ENCODE assay signal across 35 cellular contexts in genomic region chr3:105152987-105153386, GRCh38.
"Had no signal": no experiment of that assay in that cellular context is flagged by ENCODE, and none has a peak within 500 bp of the region (broad histone marks: within the 10 kb centered on the region; RNA-seq: fewer than 3 reads in every experiment).

No MANE protein-coding gene starts in this region.

- H3K36me3 ChIP-seq: adrenal gland, ascending aorta, cardiac muscle cell, WERI-Rb-1 had no signal

- H3K4me1 ChIP-seq: adrenal gland had no signal

- FAIRE-seq: TTC549 had no signal

- H3K27me3 ChIP-seq: adrenal gland, ascending aorta, cardiac muscle cell had no signal

- ATAC-seq: activated CD4-positive, alpha-beta T cell treated with anti-CD3 and anti-CD28 coated beads for 36 hours; activated CD4-positive, CD25-positive, alpha-beta regulatory T cell treated with anti-CD3 and anti-CD28 coated beads, Interleukin-2, amount 50 U/mL, for 24 hours; activated CD8-positive, alpha-beta memory T cell treated with anti-CD3 and anti-CD28 coated beads, Interleukin-2, amount 10 ng/mL, durations not matched to agents 7 days and 5 days; activated CD8-positive, alpha-beta T cell treated with anti-CD3 and anti-CD28 coated beads, Interleukin-2, amount 10 ng/mL, durations not matched to agents 7 days and 5 days; activated naive CD4-positive, alpha-beta T cell treated with anti-CD3 and anti-CD28 coated beads, Interleukin-2, amount 50 U/mL, for 72 hours; activated T-cell treated with anti-CD3 and anti-CD28 coated beads, Interleukin-2, amount 50 U/mL, for 72 hours; activated T-helper 17 cell treated with anti-CD3 and anti-CD28 coated beads, Interleukin-2, amount 50 U/mL, for 72 hours; WTC11 had no signal

- H3K4me3 ChIP-seq: adrenal gland, ascending aorta, cardiac muscle cell had no signal

- H3K9me3 ChIP-seq: adrenal gland, ascending aorta had no signal

- H3K27ac ChIP-seq: adrenal gland, ascending aorta, cardiac muscle cell, WERI-Rb-1 had no signal

- DNase-seq: activated CD4-positive, alpha-beta memory T cell treated with anti-CD3 and anti-CD28 coated beads, Interleukin-2, amount 10 ng/mL, durations not matched to agents 7 days and 5 days; activated CD4-positive, alpha-beta T cell treated with anti-CD3 and anti-CD28 coated beads for 1 hour; activated CD4-positive, alpha-beta T cell treated with anti-CD3 and anti-CD28 coated beads for 36 hours; activated CD4-positive, alpha-beta T cell treated with anti-CD3 and anti-CD28 coated beads for 48 hours; activated CD4-positive, alpha-beta T cell treated with anti-CD3 and anti-CD28 coated beads, Interleukin-2, amount 10 ng/mL, durations not matched to agents 7 days and 5 days; activated CD4-positive, alpha-beta T cell treated with anti-CD3 and anti-CD28 coated beads, Interleukin-2, amount 50 U/mL, for 48 hours; activated CD4-positive, CD25-positive, alpha-beta regulatory T cell; activated CD8-positive, alpha-beta memory T cell treated with anti-CD3 and anti-CD28 coated beads for 24 hours; activated CD8-positive, alpha-beta memory T cell treated with anti-CD3 and anti-CD28 coated beads, Interleukin-2, amount 10 ng/mL, durations not matched to agents 7 days and 5 days; activated CD8-positive, alpha-beta memory T cell treated with anti-CD3 and anti-CD28 coated beads, Interleukin-2, amount 50 U/mL, for 48 hours; activated CD8-positive, alpha-beta T cell treated with anti-CD3 and anti-CD28 coated beads, Interleukin-2, amount 10 ng/mL, durations not matched to agents 7 days and 5 days; activated effector memory CD4-positive, alpha-beta T cell treated with anti-CD3 and anti-CD28 coated beads, Interleukin-2, amount 50 U/mL, for 16 hours; activated gamma-delta T cell treated with Interleukin-2 at 50 U/mL for 16 hours; activated naive CD4-positive, alpha-beta T cell; activated naive CD4-positive, alpha-beta T cell treated with anti-CD3 and anti-CD28 coated beads for 36 hours; activated naive CD4-positive, alpha-beta T cell treated with anti-CD3 and anti-CD28 coated beads, Interleukin-2, amount 50 U/mL, for 16 hours; activated naive CD8-positive, alpha-beta T cell treated with anti-CD3 and anti-CD28 coated beads for 36 hours; activated T-cell treated with anti-CD3 and anti-CD28 coated beads, Interleukin-2, amount 50 U/mL, for 24 hours; activated T-cell treated with anti-CD3 and anti-CD28 coated beads, Interleukin-2, amount 50 U/mL, for 72 hours; adrenal gland; amniotic stem cell; anterior cingulate cortex; caudate nucleus; cerebellar nuclear complex; T-helper 1 cell; T-helper 2 cell; T-helper 9 cell; WERI-Rb-1 had no signal
